Comparison of ENCODE assay signal across 21 cellular contexts in the genomic region with DNA sequence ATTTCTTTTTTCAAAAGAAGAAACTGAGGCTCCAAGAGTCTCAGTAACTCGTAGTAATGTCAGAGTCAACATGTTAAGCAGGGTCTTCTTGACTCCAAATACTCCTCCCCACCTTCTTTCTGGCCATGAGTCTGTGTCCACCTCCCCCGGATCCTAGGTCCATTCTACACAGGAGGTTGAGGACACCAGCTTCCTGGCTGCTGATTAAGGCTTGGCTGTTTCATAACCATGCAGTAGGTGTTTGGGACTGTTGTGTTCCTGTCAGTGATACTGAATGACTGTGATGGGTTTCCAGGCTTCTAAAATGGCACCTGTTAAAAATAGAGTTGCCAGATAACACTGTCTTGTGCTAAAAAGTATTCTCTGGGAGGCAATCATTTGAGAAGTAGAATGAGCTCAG. TPM values are rescaled to one million over a fixed set of nuclear protein-coding genes. Genes with fewer than 3 reads are reported as not detected.
DNase-seq lines count a peak whose midpoint lies in the region; ATAC-seq, FAIRE-seq and TF ChIP-seq lines count a peak whose summit lies in the region.
"Had no signal": no experiment of that assay in that cellular context is flagged by ENCODE, and none has a peak within 500 bp of the region (broad histone marks: within the 10 kb centered on the region; RNA-seq: fewer than 3 reads in every experiment).

No MANE protein-coding gene starts in this region.

- no peak overlapping the region for H3K9ac ChIP-seq in keratinocyte (ENCODE audit: control insufficient read depth, extremely low read depth, insufficient read depth, low read length)

- H2AFZ ChIP-seq in keratinocyte (ENCODE audit: control insufficient read depth, low read length) = no peak overlapping the region

- H3K27me3 ChIP-seq in keratinocyte (ENCODE audit: control insufficient read depth, extremely low read depth, insufficient read depth, low read length) = no peaks in the 10 kb centered on the region
- H3K27me3 ChIP-seq in gastrocnemius medialis = no peaks in the 10 kb centered on the region
- no peaks in the 10 kb centered on the region for H3K27me3 ChIP-seq in naive thymus-derived CD4-positive, alpha-beta T cell (ENCODE audit: control insufficient read depth in 2 of 2, insufficient read depth in 2 of 2, low read length in 2 of 2)
- no peaks in the 10 kb centered on the region for H3K27me3 ChIP-seq in adrenal gland

- H3K9me3 ChIP-seq in keratinocyte (ENCODE audit: control insufficient read depth, low read depth, low read length) = no peaks in the 10 kb centered on the region
- no peaks in the 10 kb centered on the region for H3K9me3 ChIP-seq in gastrocnemius medialis
- no peaks in the 10 kb centered on the region for H3K9me3 ChIP-seq in naive thymus-derived CD4-positive, alpha-beta T cell (ENCODE audit: control insufficient read depth in 2 of 3, low read length in 3 of 3)
- H3K9me3 ChIP-seq in adrenal gland (replicated peaks in 1 of 3) = no peaks in the 10 kb centered on the region

- POLR2A ChIA-PET in naive thymus-derived CD4-positive, alpha-beta T cell (lab: Charles Lee) = no interaction called here

- no peak for TF ChIP-seq CTCF in brain (conservative IDR thresholded peaks at IDR 0.05)
- TF ChIP-seq CTCF in glutamatergic neuron (IDR thresholded peaks at IDR 0.05; ENCODE audit: partially characterized antibody, unreplicated experiment) = no peak
- no peak for TF ChIP-seq CTCF in keratinocyte (optimal IDR thresholded peaks at IDR 0.05 in 1 of 3, IDR thresholded peaks at IDR 0.05 in 1 of 3, conservative IDR thresholded peaks at IDR 0.05 in 1 of 3; ENCODE audit: extremely low read depth in 1 of 3, insufficient read depth in 2 of 3, low read length in 3 of 3)
- TF ChIP-seq CTCF in gastrocnemius medialis (IDR thresholded peaks at IDR 0.05 in 4 of 5, conservative IDR thresholded peaks at IDR 0.05 in 1 of 5) = no peak
- no peak for TF ChIP-seq CTCF in adrenal gland (IDR thresholded peaks at IDR 0.05)

- H3K4me1 ChIP-seq in keratinocyte (ENCODE audit: control insufficient read depth, extremely low read depth, insufficient read depth, low read length) (peaks cover 67% of the 10 kb centered on the region), gastrocnemius medialis (peaks cover 78 to 90% of the 10 kb centered on the region in 2 donors), adrenal gland (replicated peaks in 1 of 2) (peaks cover 0 to 9% of the 10 kb centered on the region in 2 donors)
- H3K4me1 ChIP-seq in naive thymus-derived CD4-positive, alpha-beta T cell (ENCODE audit: control insufficient read depth in 2 of 2, insufficient read depth in 2 of 2, low read length in 2 of 2) = no peaks in the 10 kb centered on the region

- dilution Hi-C loops in keratinocyte (cut with MboI; ENCODE audit: extremely low pct_ligation_motif_present, low sequenced_read_pairs) = no loop called here

- CTCF ChIA-PET in naive thymus-derived CD4-positive, alpha-beta T cell (lab: Charles Lee) = no interaction called here

- H3K27me3 Mint-ChIP-seq in brain = peaks cover 3% of the 10 kb centered on the region
- H3K27me3 Mint-ChIP-seq in glutamatergic neuron (ENCODE audit: unreplicated experiment) = peaks cover 28% of the 10 kb centered on the region
- peaks cover 8 to 43% (median 37%) of the 10 kb centered on the region in 5 donors for H3K27me3 Mint-ChIP-seq in naive thymus-derived CD4-positive, alpha-beta T cell

- H3K4me3 Mint-ChIP-seq in brain (no peak overlapping the region), glutamatergic neuron (ENCODE audit: unreplicated experiment) (peak overlapping the region; percentile 60)
- no peak overlapping the region for H3K4me3 Mint-ChIP-seq in naive thymus-derived CD4-positive, alpha-beta T cell
- H3K4me3 Mint-ChIP-seq: CD4-positive, CD25-positive, alpha-beta regulatory T cell had no signal

- H3K4me1 Mint-ChIP-seq in brain (peaks cover 96% of the 10 kb centered on the region), glutamatergic neuron (ENCODE audit: low read depth, unreplicated experiment) (peaks cover 83% of the 10 kb centered on the region)
- H3K4me1 Mint-ChIP-seq in naive thymus-derived CD4-positive, alpha-beta T cell = peaks cover 0 to 11% (median 4%) of the 10 kb centered on the region in 7 donors
- H3K4me1 Mint-ChIP-seq: CD4-positive, CD25-positive, alpha-beta regulatory T cell had no signal

- H3K79me2 ChIP-seq in keratinocyte (ENCODE audit: control insufficient read depth, insufficient read depth, low read length) = peaks cover 62% of the 10 kb centered on the region

- H3K27ac ChIP-seq in keratinocyte (ENCODE audit: control insufficient read depth, insufficient read depth, low read length) (no peak overlapping the region), gastrocnemius medialis (peak overlapping the region; percentile 86 to 97 (median 92)), adrenal gland (peak overlapping the region in 1 of 5 donors; percentile 37)
- no peak overlapping the region for H3K27ac ChIP-seq in naive thymus-derived CD4-positive, alpha-beta T cell (ENCODE audit: low read depth, low read length)

- H3K9me3 Mint-ChIP-seq in brain = no peaks in the 10 kb centered on the region
- peaks cover 40% of the 10 kb centered on the region for H3K9me3 Mint-ChIP-seq in glutamatergic neuron (ENCODE audit: unreplicated experiment)
- no peaks in the 10 kb centered on the region for H3K9me3 Mint-ChIP-seq in naive thymus-derived CD4-positive, alpha-beta T cell
- H3K9me3 Mint-ChIP-seq: CD4-positive, CD25-positive, alpha-beta regulatory T cell had no signal

- FAIRE-seq in keratinocyte (lab: Jason Lieb, UNC) = no peak
- FAIRE-seq: G401.6 had no signal

- in situ Hi-C loops in gastrocnemius medialis (cut with MboI; ENCODE audit: low sequenced_read_pairs in 4 of 4) = no loop called here

- WGBS in adrenal gland, 4 donors = 79 to 87% (median 80%) methylated on average over 2 of the region's 2 CpGs

- H3K4me3 ChIP-seq in keratinocyte (ENCODE audit: control insufficient read depth in 2 of 3, extremely low read depth in 1 of 3, insufficient read depth in 2 of 3, low read depth in 1 of 3, low read length in 3 of 3) (no peak overlapping the region), gastrocnemius medialis (peak overlapping the region in 3 of 4 donors; percentile 59 to 69 (median 61)), adrenal gland (no peak overlapping the region)
- H3K4me3 ChIP-seq in naive thymus-derived CD4-positive, alpha-beta T cell (ENCODE audit: low read length) = no peak overlapping the region

- H3K9me1 ChIP-seq in keratinocyte (ENCODE audit: control insufficient read depth, extremely low read depth, insufficient read depth, low read length) = peaks cover 4% of the 10 kb centered on the region

- H4K20me1 ChIP-seq in keratinocyte (ENCODE audit: control insufficient read depth, extremely low read depth, insufficient read depth, low read length) = no peaks in the 10 kb centered on the region

- H3K4me2 ChIP-seq in keratinocyte (ENCODE audit: control insufficient read depth, extremely low read depth, insufficient read depth, low read depth, low read length) = peak overlapping the region; percentile 36

- H3K36me3 ChIP-seq in keratinocyte (ENCODE audit: control insufficient read depth in 2 of 2, extremely low read depth in 1 of 2, insufficient read depth in 2 of 2, low read length in 2 of 2) (no peaks in the 10 kb centered on the region), gastrocnemius medialis (no peaks in the 10 kb centered on the region), adrenal gland (replicated peaks in 1 of 2) (no peaks in the 10 kb centered on the region)
- H3K36me3 ChIP-seq in naive thymus-derived CD4-positive, alpha-beta T cell (ENCODE audit: control insufficient read depth in 2 of 3, insufficient read depth in 3 of 3, low read length in 3 of 3) = no peaks in the 10 kb centered on the region

- peak overlapping the region in 3 of 5 experiments; percentile 59 to 92 (median 91) for H3K27ac Mint-ChIP-seq in brain
- H3K27ac Mint-ChIP-seq in glutamatergic neuron (ENCODE audit: unreplicated experiment) = peak overlapping the region; percentile 46
- H3K27ac Mint-ChIP-seq in naive thymus-derived CD4-positive, alpha-beta T cell = no peak overlapping the region
- H3K27ac Mint-ChIP-seq: CD4-positive, CD25-positive, alpha-beta regulatory T cell had no signal

- no peak for DNase-seq in glutamatergic neuron
- no peak for DNase-seq in keratinocyte (ENCODE audit: low read depth, low spot score)
- peak; percentile 73 to 75 for DNase-seq in gastrocnemius medialis
- no peak for DNase-seq in naive thymus-derived CD4-positive, alpha-beta T cell
- DNase-seq in adrenal gland = no peak
- DNase-seq: AML-193; CD4-positive, CD25-positive, alpha-beta regulatory T cell; DMS79; GOT3; KBM-7; NCI-H1048; NCI-H1694; NCI-H2107; NCI-H345; NCI-H526 treated with DMSO at 0.1 percent for 48 hours; OCI-M1; RPMI8226 had no signal

- ATAC-seq in gastrocnemius medialis = peak; percentile 67 to 69
- ATAC-seq in GM21737 (IDR thresholded peaks at IDR 0.05; ENCODE audit: unreplicated experiment) = no peak
- ATAC-seq in naive thymus-derived CD4-positive, alpha-beta T cell = no peak
- ATAC-seq in HG02973 (IDR thresholded peaks at IDR 0.05; ENCODE audit: unreplicated experiment) = no peak

- intact Hi-C loops in gastrocnemius medialis (cut with DNase I; ENCODE audit: low total_unique reads) = loop anchor here (2.0 to 10.0 kb wide), 6 partner anchors 15 to 1017 kb away; a partner anchor contains a TSS
- intact Hi-C loops in naive thymus-derived CD4-positive, alpha-beta T cell (cut with micrococcal nuclease) = no loop called here
- intact Hi-C loops in adrenal gland (cut with DNase I) = no loop called here

- no peaks in the 10 kb centered on the region for H3K36me3 Mint-ChIP-seq in brain
- H3K36me3 Mint-ChIP-seq in glutamatergic neuron (ENCODE audit: unreplicated experiment) = no peaks in the 10 kb centered on the region
- H3K36me3 Mint-ChIP-seq in naive thymus-derived CD4-positive, alpha-beta T cell = no peaks in the 10 kb centered on the region
- H3K36me3 Mint-ChIP-seq: CD4-positive, CD25-positive, alpha-beta regulatory T cell had no signal

- TF ChIP-seq POLR2A in gastrocnemius medialis (IDR thresholded peaks at IDR 0.05) (peak; percentile 62 to 87), adrenal gland (IDR thresholded peaks at IDR 0.05) (no peak)

RNA-seq across cellular contexts. Expression of a gene that starts 18.2 kb away (rescaled TPM):
- polyA plus RNA-seq in brain (ENCODE audit: insufficient read depth, low read depth, low replicate concordance) (51.7 TPM), keratinocyte (0.80 to 3.1 TPM (median 1.5 TPM) in 3 replicates), adrenal gland (1 to 10 TPM in 2 of 3 donors, under 1 TPM in 1; 0.27 to 2.2 (median 2.1) TPM)
- total RNA-seq in glutamatergic neuron (ENCODE audit: unreplicated experiment) (76.3 TPM), gastrocnemius medialis (100 to 1,000 TPM in 1 of 4 donors, 10 to 100 TPM in 3; 36.8 to 325 (median 85.6) TPM), adrenal gland (1 to 10 TPM in 3 of 8 donors, under 1 TPM in 4, not detected in 1; 0.09 to 4.7 (median 0.58) TPM)
- polyA plus RNA-seq in keratinocyte (2011; ENCODE audit: low read depth) = 3.5 TPM
- polyA plus RNA-seq in keratinocyte (2011; cell fraction: cytosol; rRNA removed) = 0.27 and 0.63 TPM in 2 replicates
- 3.5 and 3.6 TPM in 2 replicates for polyA plus RNA-seq in keratinocyte (2011; cell fraction: nucleus; rRNA removed)
- 0.79 and 1.9 TPM in 2 replicates for polyA plus RNA-seq in keratinocyte (2012; ENCODE audit: low replicate concordance)
- polyA minus RNA-seq in keratinocyte = 5.1 to 7.7 TPM (median 7.5 TPM) in 3 replicates
- polyA minus RNA-seq in keratinocyte (2011; cell fraction: cytosol; rRNA and poly(A)+ RNA removed) = not detected
- 7.0 and 22.3 TPM in 2 replicates for polyA minus RNA-seq in keratinocyte (2011; cell fraction: nucleus; rRNA and poly(A)+ RNA removed)
- not detected for total RNA-seq in naive thymus-derived CD4-positive, alpha-beta T cell
- polyA plus RNA-seq in naive thymus-derived CD4-positive, alpha-beta T cell = not detected
- total RNA-seq: CD4-positive, CD25-positive, alpha-beta regulatory T cell had no signal
- polyA plus RNA-seq: CD4-positive, CD25-positive, alpha-beta regulatory T cell had no signal

Comparison
In these comparisons a context has a peak if more than half of its experiments do, and no peak if none do; other contexts are left out.
1. H3K27ac Mint-ChIP-seq: peak in brain (3 of 5) and glutamatergic neuron (single experiment); none in naive thymus-derived CD4-positive, alpha-beta T cell (0 of 9).
2. DNase-seq: peak in gastrocnemius medialis (2 of 2); none in glutamatergic neuron (single experiment), keratinocyte (single experiment), naive thymus-derived CD4-positive, alpha-beta T cell (0 of 9) and adrenal gland (0 of 7).
3. H3K27ac ChIP-seq: peak in gastrocnemius medialis (4 of 4); none in keratinocyte (single experiment) and naive thymus-derived CD4-positive, alpha-beta T cell (single experiment).
4. H3K4me3 ChIP-seq: peak in gastrocnemius medialis (3 of 4); none in keratinocyte (0 of 3), naive thymus-derived CD4-positive, alpha-beta T cell (single experiment) and adrenal gland (0 of 4).
5. ATAC-seq: peak in gastrocnemius medialis (2 of 2); none in GM21737 (single experiment), naive thymus-derived CD4-positive, alpha-beta T cell (single experiment) and HG02973 (single experiment).
6. POLR2A ChIP-seq: peak in gastrocnemius medialis (2 of 2); none in adrenal gland (0 of 2).
7. RNA of a gene that starts 18.2 kb away (total RNA-seq): 36.8 to 325 TPM in gastrocnemius medialis and 76.3 TPM in glutamatergic neuron (single experiment); 0.09 to 4.7 TPM in adrenal gland and not detected in naive thymus-derived CD4-positive, alpha-beta T cell; every median in the first group is over 4 times any median in the second.